Comparison of ENCODE assay signal across 12 cellular contexts in genomic region chr10:80421369-80422220, GRCh38. TPM values are rescaled to one million over a fixed set of nuclear protein-coding genes. Genes with fewer than 3 reads are reported as not detected.
DNase-seq lines count a peak whose midpoint lies in the region; ATAC-seq lines count a peak whose summit lies in the region.
"Had no signal": no experiment of that assay in that cellular context is flagged by ENCODE, and none has a peak within 500 bp of the region (broad histone marks: within the 10 kb centered on the region; RNA-seq: fewer than 3 reads in every experiment).

No MANE protein-coding gene starts in this region.

- ATAC-seq in GM18858 (IDR thresholded peaks at IDR 0.05; ENCODE audit: unreplicated experiment) = peak; percentile 90
- peak; percentile 96 for ATAC-seq in GM21723 (IDR thresholded peaks at IDR 0.05; ENCODE audit: unreplicated experiment)
- peak; percentile 76 for ATAC-seq in HG03457 (IDR thresholded peaks at IDR 0.05; ENCODE audit: unreplicated experiment)
- peak; percentile 60 for ATAC-seq in left colon
- ATAC-seq: heart left ventricle, PC-3 had no signal

- in situ Hi-C loops in ACHN (cut with HindIII; ENCODE audit: low pct_ligation_motif_present, low pct_unique_long_range_greater_than_20kb, low sequenced_read_pairs) = no loop called here

- intact Hi-C loops in left colon (cut with DNase I, micrococcal nuclease) = no loop called here

- DNase-seq in left colon = no peak
- DNase-seq in superior temporal gyrus (ENCODE audit: extremely low spot score) = no peak
- no peak for DNase-seq in ACHN
- no peak for DNase-seq in 8988T
- no peak for DNase-seq in COLO668 (lab: John Stamatoyannopoulos, UW; ENCODE audit: unreplicated experiment)
- DNase-seq: central memory CD4-positive, alpha-beta T cell; EL; heart left ventricle; PC-3 had no signal

RNA-seq across cellular contexts. Expression of gene PRXL2A, which starts 13.2 kb away (rescaled TPM):
- total RNA-seq in left colon = 100 to 1,000 TPM in 1 of 2 donors, 10 to 100 TPM in 1; 97.6 to 108 TPM
- total RNA-seq: PC-3 had no signal

RNA-seq across cellular contexts. Expression of gene TSPAN14, which starts 32.5 kb away (rescaled TPM):
- total RNA-seq in left colon = 10 to 100 TPM; 85.6 TPM
- total RNA-seq: PC-3 had no signal
